Comparison of ENCODE assay signal across 12 cellular contexts in the genomic region with DNA sequence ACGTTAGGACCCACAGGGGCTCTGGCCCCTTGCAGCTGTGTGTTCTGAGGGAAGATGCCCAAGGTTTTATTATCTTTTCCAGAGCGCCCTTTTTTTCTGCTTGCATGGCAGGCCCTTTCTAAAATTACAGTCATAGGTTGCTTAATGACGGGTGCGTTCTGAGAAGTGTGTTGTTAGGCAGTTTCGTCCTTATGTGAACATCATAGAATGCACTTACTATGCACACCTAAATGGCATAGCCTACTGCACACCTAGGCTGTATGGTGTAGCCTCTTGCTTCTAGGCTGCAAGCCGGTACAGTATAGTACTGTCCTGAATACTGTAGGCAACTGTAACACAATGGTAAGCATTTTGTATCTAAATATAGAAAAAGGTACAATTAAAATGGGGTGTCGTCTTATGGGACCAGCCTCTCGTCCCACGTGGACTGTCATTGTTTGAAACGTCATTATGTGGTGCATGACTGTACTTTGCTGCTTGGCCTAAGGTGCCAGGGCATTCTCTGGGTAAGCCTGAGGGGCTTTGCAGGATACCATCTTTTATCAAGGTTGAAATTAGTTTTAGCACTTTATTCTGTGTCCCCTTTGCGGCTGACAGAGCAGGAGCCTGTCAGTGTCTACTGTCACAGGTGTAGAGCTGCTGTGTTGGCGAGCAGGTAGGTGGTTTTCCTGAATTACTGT. TPM values are rescaled to one million over a fixed set of nuclear protein-coding genes. Genes with fewer than 3 reads are reported as not detected.
A peak's percentile ranks its signal among the peaks of the same experiment; 100 is the strongest.
DNase-seq lines count a peak whose midpoint lies in the region; ATAC-seq and TF ChIP-seq lines count a peak whose summit lies in the region.
"Had no signal": no experiment of that assay in that cellular context is flagged by ENCODE, and none has a peak within 500 bp of the region (broad histone marks: within the 10 kb centered on the region; RNA-seq: fewer than 3 reads in every experiment).

No MANE protein-coding gene starts in this region.

- peak; percentile 44 to 49 for ATAC-seq in activated T-cell treated with anti-CD3 and anti-CD28 coated beads, Interleukin-2, amount 50 U/mL, for 72 hours (replicated peaks in 1 of 2)
- ATAC-seq in naive B cell (ENCODE audit: low read depth in 2 of 2), result no peak
- ATAC-seq in HG03439 (IDR thresholded peaks at IDR 0.05; ENCODE audit: unreplicated experiment), result no peak

- no peaks in the 10 kb centered on the region for H3K27me3 Mint-ChIP-seq in activated naive CD4-positive, alpha-beta T cell treated with anti-CD3 and anti-CD28 coated beads for 36 hours (ENCODE audit: low read depth)
- H3K27me3 Mint-ChIP-seq in activated T-cell treated with anti-CD3 and anti-CD28 coated beads, Interleukin-2, amount 50 U/mL, for 72 hours (ENCODE audit: low read depth), result no peaks in the 10 kb centered on the region
- H3K27me3 Mint-ChIP-seq in naive B cell, result no peaks in the 10 kb centered on the region
- no peaks in the 10 kb centered on the region for H3K27me3 Mint-ChIP-seq in type B pancreatic cell
- H3K27me3 Mint-ChIP-seq: stimulated activated naive B cell treated with anti-CD40 and anti-IgM and Interleukin-4, amounts not matched to agents 10 μg/mL and 1 μg/mL and 100 μg/mL, for 72 hours had no signal

- intact Hi-C loops in activated naive CD4-positive, alpha-beta T cell treated with anti-CD3 and anti-CD28 coated beads for 36 hours (cut with micrococcal nuclease), result loop anchor here (1.0 kb wide), 1 partner anchor 8 kb away; no protein-coding TSS in a partner anchor

- no peak for TF ChIP-seq CTCF in type B pancreatic cell (conservative IDR thresholded peaks at IDR 0.05)

- peaks cover 95% of the 10 kb centered on the region for H3K4me1 Mint-ChIP-seq in activated naive CD4-positive, alpha-beta T cell treated with anti-CD3 and anti-CD28 coated beads for 36 hours (ENCODE audit: low read depth)
- H3K4me1 Mint-ChIP-seq in activated T-cell treated with anti-CD3 and anti-CD28 coated beads, Interleukin-2, amount 50 U/mL, for 72 hours (ENCODE audit: low read depth), result peaks cover 100% of the 10 kb centered on the region
- H3K4me1 Mint-ChIP-seq in naive B cell (peaks cover 70 to 100% (median 87%) of the 10 kb centered on the region in 3 donors), type B pancreatic cell (ENCODE audit: unreplicated experiment) (peaks cover 22% of the 10 kb centered on the region)

- H3K27ac Mint-ChIP-seq in activated naive CD4-positive, alpha-beta T cell treated with anti-CD3 and anti-CD28 coated beads for 36 hours, result peak overlapping the region; percentile 85
- H3K27ac Mint-ChIP-seq in activated T-cell treated with anti-CD3 and anti-CD28 coated beads, Interleukin-2, amount 50 U/mL, for 72 hours, result peak overlapping the region; percentile 69
- peak overlapping the region in 5 of 6 donors; percentile 65 to 91 (median 85) for H3K27ac Mint-ChIP-seq in naive B cell
- H3K27ac Mint-ChIP-seq in type B pancreatic cell, result peak overlapping the region; percentile 56

- CTCF ChIA-PET in activated naive CD4-positive, alpha-beta T cell treated with anti-CD3 and anti-CD28 coated beads for 36 hours (lab: Charles Lee), result interaction anchor here (1.2 to 1.7 kb wide), 2 partner anchors 9 to 98 kb away, joined by 3 to 5 read pairs; no protein-coding TSS in a partner anchor

- no peaks in the 10 kb centered on the region for H3K9me3 Mint-ChIP-seq in activated naive CD4-positive, alpha-beta T cell treated with anti-CD3 and anti-CD28 coated beads for 36 hours
- no peaks in the 10 kb centered on the region for H3K9me3 Mint-ChIP-seq in activated T-cell treated with anti-CD3 and anti-CD28 coated beads, Interleukin-2, amount 50 U/mL, for 72 hours
- H3K9me3 Mint-ChIP-seq in naive B cell (no peaks in the 10 kb centered on the region), type B pancreatic cell (no peaks in the 10 kb centered on the region)
- H3K9me3 Mint-ChIP-seq: stimulated activated naive B cell treated with anti-CD40 and anti-IgM and Interleukin-4, amounts not matched to agents 10 μg/mL and 1 μg/mL and 100 μg/mL, for 72 hours had no signal

- DNase-seq in activated naive CD4-positive, alpha-beta T cell treated with anti-CD3 and anti-CD28 coated beads for 36 hours, result peak; percentile 32
- DNase-seq in activated naive CD4-positive, alpha-beta T cell (lab: John Stamatoyannopoulos, UW), result no peak
- no peak for DNase-seq in activated T-cell treated with anti-CD3 and anti-CD28 coated beads, Interleukin-2, amount 50 U/mL, for 72 hours
- DNase-seq in naive B cell (no peak), type B pancreatic cell (ENCODE audit: extremely low spot score, unreplicated experiment) (no peak), NCI-H69 (lab: John Stamatoyannopoulos, UW) (no peak)
- DNase-seq in stimulated activated CD4-positive, alpha-beta T cell treated with anti-CD3 and anti-CD28 coated beads, Interleukin-4, amount 100 ng/mL, for 1 hour, result no peak
- DNase-seq: NCI-H1048; NCI-H82; stimulated activated CD4-positive, alpha-beta T cell treated with anti-CD3 and anti-CD28 coated beads, Interleukin-15, amount 100 ng/mL, for 24 hours; stimulated activated naive B cell treated with anti-CD40 and anti-IgM and Interleukin-4, amounts not matched to agents 10 μg/mL and 1 μg/mL and 100 μg/mL, for 72 hours had no signal

- no peak overlapping the region for H3K4me3 Mint-ChIP-seq in activated naive CD4-positive, alpha-beta T cell treated with anti-CD3 and anti-CD28 coated beads for 36 hours
- peak overlapping the region; percentile 58 for H3K4me3 Mint-ChIP-seq in activated T-cell treated with anti-CD3 and anti-CD28 coated beads, Interleukin-2, amount 50 U/mL, for 72 hours
- H3K4me3 Mint-ChIP-seq in naive B cell (peak overlapping the region; percentile 9 to 87 (median 68)), type B pancreatic cell (no peak overlapping the region)

- H3K36me3 Mint-ChIP-seq in activated naive CD4-positive, alpha-beta T cell treated with anti-CD3 and anti-CD28 coated beads for 36 hours (ENCODE audit: low read depth), result no peaks in the 10 kb centered on the region
- H3K36me3 Mint-ChIP-seq in activated T-cell treated with anti-CD3 and anti-CD28 coated beads, Interleukin-2, amount 50 U/mL, for 72 hours (ENCODE audit: insufficient read depth in 2 of 2), result peaks cover 0 to 2% of the 10 kb centered on the region in 2 donors
- no peaks in the 10 kb centered on the region for H3K36me3 Mint-ChIP-seq in naive B cell
- no peaks in the 10 kb centered on the region for H3K36me3 Mint-ChIP-seq in type B pancreatic cell

RNA-seq across cellular contexts. Expression of a gene that starts 10.9 kb away (rescaled TPM):
- 100 to 1,000 TPM; 115 to 121 TPM for total RNA-seq in activated naive CD4-positive, alpha-beta T cell treated with anti-CD3 and anti-CD28 coated beads for 36 hours
- total RNA-seq in activated T-cell treated with anti-CD3 and anti-CD28 coated beads, Interleukin-2, amount 50 U/mL, for 72 hours, result 100 to 1,000 TPM; 260 to 273 TPM
- 10 to 100 TPM; 16.6 to 58.8 (median 40.0) TPM for polyA plus RNA-seq in naive B cell (ENCODE audit: low read depth in 6 of 6)
- 38.6 and 58.2 TPM in 2 replicates for total RNA-seq in type B pancreatic cell (ENCODE audit: low replicate concordance)

Comparison
In these comparisons a context has a peak if more than half of its experiments do, and no peak if none do; other contexts are left out.
1. H3K4me3 Mint-ChIP-seq: peak in activated T-cell treated with anti-CD3 and anti-CD28 coated beads, Interleukin-2, amount 50 U/mL, for 72 hours (2 of 2) and naive B cell (8 of 8); none in activated naive CD4-positive, alpha-beta T cell treated with anti-CD3 and anti-CD28 coated beads for 36 hours (single experiment) and type B pancreatic cell (single experiment).
2. ATAC-seq: peak in activated T-cell treated with anti-CD3 and anti-CD28 coated beads, Interleukin-2, amount 50 U/mL, for 72 hours (2 of 2); none in naive B cell (0 of 2) and HG03439 (single experiment).
3. Peak in every context shown above with its lines, with median percentiles within 50 percentile points of each other: H3K27ac Mint-ChIP-seq.